8 cellular contexts compared by ENCODE assay signal in genomic region chr2:101696272-101697123, GRCh38. TPM values are rescaled to one million over a fixed set of nuclear protein-coding genes. Genes with fewer than 3 reads are reported as not detected.
DNase-seq lines count a peak whose midpoint lies in the region; ATAC-seq and TF ChIP-seq lines count a peak whose summit lies in the region.

No MANE protein-coding gene starts in this region.

- H3K9ac ChIP-seq in parathyroid adenoma, result peak overlapping the region; percentile 4

- POLR2A ChIA-PET in AG04450 (lab: Yijun Ruan, JAX), result interaction anchor here (0.8 to 1.7 kb wide), 5 partner anchors 11 to 222 kb away, joined by 4 to 9 read pairs (median 4); partner anchors contain the start of gene RFX8

- H3K9me3 ChIP-seq in AG04450 (ENCODE audit: control insufficient read depth, insufficient read depth, low read length), result no peaks in the 10 kb centered on the region
- H3K9me3 ChIP-seq in parathyroid adenoma (ENCODE audit: control insufficient read depth, low read length), result no peaks in the 10 kb centered on the region

- CTCF ChIA-PET in AG04450 (lab: Charles Lee), result interaction anchor here (0.6 to 1.9 kb wide), 8 partner anchors 10 to 346 kb away, joined by 3 to 13 read pairs (median 4); no protein-coding TSS in a partner anchor

- peaks cover 11% of the 10 kb centered on the region for H3K79me2 ChIP-seq in parathyroid adenoma

- no peaks in the 10 kb centered on the region for H3K9me3 Mint-ChIP-seq in HFFc6
- H3K9me3 Mint-ChIP-seq in activated T-cell treated with anti-CD3 and anti-CD28 coated beads, Interleukin-2, amount 50 U/mL, for 72 hours, result peaks cover 1 to 5% of the 10 kb centered on the region in 2 donors

- no peak for TF ChIP-seq CTCF in AG04450 (IDR thresholded peaks at IDR 0.05; ENCODE audit: low read depth, low read length)
- TF ChIP-seq CTCF in HFFc6 (IDR thresholded peaks at IDR 0.05), result no peak
- no peak for TF ChIP-seq CTCF in parathyroid adenoma (IDR thresholded peaks at IDR 0.05)

- DNase-seq in AG04450 (ENCODE audit: low read depth, low spot score) (no peak), HFFc6 (no peak), Right ventricle myocardium superior (peak; percentile 51)
- DNase-seq in activated T-cell treated with anti-CD3 and anti-CD28 coated beads, Interleukin-2, amount 50 U/mL, for 72 hours, result peak in 1 of 2 donors; percentile 14
- no peak for DNase-seq in effector CD4-positive, alpha-beta T cell
- no peak for DNase-seq in stimulated activated CD4-positive, alpha-beta T cell treated with anti-CD3 and anti-CD28 coated beads, Interleukin-4, amount 100 ng/mL, for 4 hours

- peak overlapping the region; percentile 95 for H3K4me3 Mint-ChIP-seq in HFFc6
- peak overlapping the region; percentile 84 to 88 for H3K4me3 Mint-ChIP-seq in activated T-cell treated with anti-CD3 and anti-CD28 coated beads, Interleukin-2, amount 50 U/mL, for 72 hours

- peak overlapping the region; percentile 57 for H3K27ac ChIP-seq in AG04450 (ENCODE audit: low read depth, low read length)
- peak overlapping the region; percentile 64 for H3K27ac ChIP-seq in parathyroid adenoma

- H3K36me3 Mint-ChIP-seq in HFFc6 (ENCODE audit: low read depth), result peaks cover 6% of the 10 kb centered on the region; the same call in 1 of the 2 replicates
- H3K36me3 Mint-ChIP-seq in activated T-cell treated with anti-CD3 and anti-CD28 coated beads, Interleukin-2, amount 50 U/mL, for 72 hours (ENCODE audit: insufficient read depth in 2 of 2), result peaks cover 2% of the 10 kb centered on the region in 2 donors

- peaks cover 8% of the 10 kb centered on the region for H3K4me1 Mint-ChIP-seq in HFFc6 (ENCODE audit: low read depth)
- H3K4me1 Mint-ChIP-seq in activated T-cell treated with anti-CD3 and anti-CD28 coated beads, Interleukin-2, amount 50 U/mL, for 72 hours (ENCODE audit: low read depth), result peaks cover 27% of the 10 kb centered on the region

- peak in 1 of 2 donors; percentile 5 for ATAC-seq in activated T-cell treated with anti-CD3 and anti-CD28 coated beads, Interleukin-2, amount 50 U/mL, for 72 hours (replicated peaks in 1 of 2)
- ATAC-seq in Right ventricle myocardium superior (ENCODE audit: poor library complexity) (peak; percentile 30), GM18907 (IDR thresholded peaks at IDR 0.05; ENCODE audit: unreplicated experiment) (no peak)

- no peaks in the 10 kb centered on the region for H3K27me3 ChIP-seq in AG04450 (ENCODE audit: control insufficient read depth, insufficient read depth, low read length)
- H3K27me3 ChIP-seq in parathyroid adenoma (ENCODE audit: control insufficient read depth, insufficient read depth, low read length), result no peaks in the 10 kb centered on the region

- no peaks in the 10 kb centered on the region for H3K36me3 ChIP-seq in parathyroid adenoma (ENCODE audit: control insufficient read depth, insufficient read depth, low read length)

- H3K27me3 Mint-ChIP-seq in HFFc6 (ENCODE audit: insufficient read depth), result peaks cover 3% of the 10 kb centered on the region
- H3K27me3 Mint-ChIP-seq in activated T-cell treated with anti-CD3 and anti-CD28 coated beads, Interleukin-2, amount 50 U/mL, for 72 hours (ENCODE audit: low read depth), result peaks cover 5% of the 10 kb centered on the region

- H3K27ac Mint-ChIP-seq in HFFc6, result peak overlapping the region; percentile 92
- H3K27ac Mint-ChIP-seq in activated T-cell treated with anti-CD3 and anti-CD28 coated beads, Interleukin-2, amount 50 U/mL, for 72 hours, result peak overlapping the region; percentile 36

- peaks cover 14% of the 10 kb centered on the region for H3K4me1 ChIP-seq in parathyroid adenoma

- H3K4me2 ChIP-seq in parathyroid adenoma (ENCODE audit: low read length), result peak overlapping the region; percentile 96

- intact Hi-C loops in Right ventricle myocardium superior (cut with DNase I), result loop anchor here (5.0 to 10.0 kb wide), 3 partner anchors 136 to 282 kb away; no protein-coding TSS in a partner anchor

- H3K4me3 ChIP-seq in AG04450 (ENCODE audit: low read depth, low read length) (peak overlapping the region; percentile 85), parathyroid adenoma (ENCODE audit: low read depth, low read length) (peak overlapping the region; percentile 73)

- peak overlapping the region; percentile 94 for H2AFZ ChIP-seq in parathyroid adenoma

RNA-seq across cellular contexts. Expression of gene MAP4K4, which starts 1.0 kb away (rescaled TPM):
- 152 and 158 TPM in 2 replicates for polyA plus RNA-seq in AG04450 (2011; rRNA removed)
- 227 and 248 TPM in 2 replicates for polyA minus RNA-seq in AG04450 (2011; rRNA and poly(A)+ RNA removed)
- total RNA-seq in HFFc6 (2021; fragmentation: NEBNext Ultra II Directional; extraction: Animal tissue kit (Norgen Biotek cat#: 25700)), result 100 to 1,000 TPM; 103 to 124 (median 121) TPM
- total RNA-seq in activated T-cell treated with anti-CD3 and anti-CD28 coated beads, Interleukin-2, amount 50 U/mL, for 72 hours, result 10 to 100 TPM; 72.1 to 85.1 TPM
- total RNA-seq in Right ventricle myocardium superior, result 76.9 TPM
